ENCODE assay signal across 14 cellular contexts in the genomic region with DNA sequence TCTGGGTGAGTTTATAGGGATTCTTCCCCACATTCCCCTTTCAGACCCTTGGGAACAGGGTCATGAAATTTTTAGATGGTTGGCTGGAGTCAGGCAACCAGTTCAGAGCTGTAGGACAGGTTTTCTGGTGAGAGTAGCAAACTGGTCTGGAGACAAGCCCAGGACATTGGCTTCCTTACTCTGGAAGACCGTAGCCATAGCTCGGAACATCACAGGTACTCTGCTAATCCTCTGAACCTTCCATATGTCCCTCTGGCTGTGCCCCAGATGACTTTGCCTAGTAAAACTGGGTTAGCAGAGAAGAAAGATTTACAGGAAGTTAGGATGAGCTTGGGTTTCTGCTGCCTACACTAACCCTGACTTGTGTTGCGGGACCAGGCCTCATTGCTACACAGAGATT.
DNase-seq lines count a peak whose midpoint lies in the region; ATAC-seq and TF ChIP-seq lines count a peak whose summit lies in the region.
"Had no signal": no experiment of that assay in that cellular context is flagged by ENCODE, and none has a peak within 500 bp of the region (broad histone marks: within the 10 kb centered on the region; RNA-seq: fewer than 3 reads in every experiment).

No MANE protein-coding gene starts in this region.

- H3K4me1 ChIP-seq in BLaER1 = peaks cover 36% of the 10 kb centered on the region
- H3K4me1 ChIP-seq in DND-41 (ENCODE audit: insufficient read depth, low read length) = peaks cover 8% of the 10 kb centered on the region
- H3K4me1 ChIP-seq: BE2C had no signal

- no peaks in the 10 kb centered on the region for H3K36me3 Mint-ChIP-seq in osteocyte (ENCODE audit: unreplicated experiment)
- H3K36me3 Mint-ChIP-seq: CD4-positive, CD25-positive, alpha-beta regulatory T cell had no signal

- no peaks in the 10 kb centered on the region for H3K36me3 ChIP-seq in BLaER1
- no peaks in the 10 kb centered on the region for H3K36me3 ChIP-seq in DND-41 (ENCODE audit: insufficient read depth, low read length)
- H3K36me3 ChIP-seq: BE2C, HAP-1 had no signal

- H3K4me3 ChIP-seq in BLaER1 (no peak overlapping the region), DND-41 (ENCODE audit: low read depth in 1 of 2, low read length in 2 of 2) (no peak overlapping the region)
- H3K4me3 ChIP-seq: GM12878, GM23248, HAP-1 had no signal

- H3K27me3 ChIP-seq in BLaER1 = no peaks in the 10 kb centered on the region
- no peaks in the 10 kb centered on the region for H3K27me3 ChIP-seq in DND-41 (ENCODE audit: insufficient read depth, low read length, poor library complexity)
- H3K27me3 ChIP-seq: BE2C had no signal

- no peak overlapping the region for H3K9ac ChIP-seq in BLaER1
- H3K9ac ChIP-seq in DND-41 (ENCODE audit: low read depth, low read length) = no peak overlapping the region
- H3K9ac ChIP-seq: GM23248 had no signal

- 0 out of 2 replicates have a peak overlapping the region, but pooled peaks have one; percentile 32 for H2AFZ ChIP-seq in DND-41 (ENCODE audit: low read depth, low read length)
- H2AFZ ChIP-seq: GM23248 had no signal

- H3K4me3 Mint-ChIP-seq in osteocyte (ENCODE audit: unreplicated experiment) = no peak overlapping the region
- H3K4me3 Mint-ChIP-seq: CD4-positive, CD25-positive, alpha-beta regulatory T cell had no signal

- TF ChIP-seq CTCF in DND-41 (IDR thresholded peaks at IDR 0.05; ENCODE audit: borderline replicate concordance, extremely low read depth, low read length, poor library complexity, severe bottlenecking) = no peak
- no peak for TF ChIP-seq CTCF in osteocyte (IDR thresholded peaks at IDR 0.05)

- H3K27ac ChIP-seq in BLaER1 (0 out of 2 replicates have a peak overlapping the region, but pooled peaks have one; percentile 37), DND-41 (ENCODE audit: low read length) (no peak overlapping the region)
- H3K27ac ChIP-seq: GM23248 had no signal

- no peaks in the 10 kb centered on the region for H3K79me2 ChIP-seq in DND-41 (ENCODE audit: insufficient read depth, low read length)

- ATAC-seq in DND-41 (ENCODE audit: insufficient read depth, low read depth) = no peak
- ATAC-seq: GM12878, HepG2 had no signal

- no peak for DNase-seq in DND-41
- peak; percentile 52 to 58 for DNase-seq in cerebellar nuclear complex (lab: John Stamatoyannopoulos, UW)
- DNase-seq in osteocyte (ENCODE audit: extremely low spot score, unreplicated experiment) = peak; percentile 17
- DNase-seq in LoVo (ENCODE audit: low spot score) = no peak
- DNase-seq in NCI-H446 treated with DMSO at 0.1 percent for 48 hours (lab: John Stamatoyannopoulos, UW) = no peak
- no peak for DNase-seq in activated CD4-positive, alpha-beta T cell treated with anti-CD3 and anti-CD28 coated beads for 48 hours
- DNase-seq: BE2C; CD4-positive, CD25-positive, alpha-beta regulatory T cell; DMS53; GM23248 had no signal

- H3K4me1 Mint-ChIP-seq in osteocyte (ENCODE audit: unreplicated experiment) = peaks cover 8% of the 10 kb centered on the region

- H3K27me3 Mint-ChIP-seq in osteocyte (ENCODE audit: unreplicated experiment) = peaks cover 18% of the 10 kb centered on the region

- H3K4me2 ChIP-seq in BLaER1 (no peak overlapping the region), DND-41 (ENCODE audit: insufficient read depth, low read length) (no peak overlapping the region)

- no peak overlapping the region for H3K27ac Mint-ChIP-seq in osteocyte (ENCODE audit: unreplicated experiment)
- H3K27ac Mint-ChIP-seq: CD4-positive, CD25-positive, alpha-beta regulatory T cell had no signal

- no peaks in the 10 kb centered on the region for H4K20me1 ChIP-seq in BLaER1
- H4K20me1 ChIP-seq in DND-41 (ENCODE audit: insufficient read depth, low read length) = no peaks in the 10 kb centered on the region

- H3K9me3 ChIP-seq in BLaER1 (no peaks in the 10 kb centered on the region; the same call in 1 of the 2 replicates), DND-41 (ENCODE audit: insufficient read depth, low read length, severe bottlenecking) (no peaks in the 10 kb centered on the region)
- H3K9me3 ChIP-seq: BE2C, HAP-1 had no signal

- H3K9me3 Mint-ChIP-seq in osteocyte (ENCODE audit: unreplicated experiment) = peaks cover 6% of the 10 kb centered on the region
- H3K9me3 Mint-ChIP-seq: CD4-positive, CD25-positive, alpha-beta regulatory T cell had no signal

Comparison
In these comparisons a context has a peak if more than half of its experiments do, and no peak if none do; other contexts are left out.
1. DNase-seq: peak in cerebellar nuclear complex (2 of 2) and osteocyte (single experiment); none in DND-41 (single experiment), LoVo (single experiment), NCI-H446 treated with DMSO at 0.1 percent for 48 hours (single experiment) and activated CD4-positive, alpha-beta T cell treated with anti-CD3 and anti-CD28 coated beads for 48 hours (single experiment).